In genomic region chr5:34731435-34732232, GRCh38 we compare ENCODE assay signal across 1 cellular context.
TF ChIP-seq lines count a peak whose summit lies in the region.

No MANE protein-coding gene starts in this region.

TF ChIP-seq in IMR-90, 13 proteins besides CTCF, POLR2A, EP300 and RAD21:
- TF ChIP-seq MAZ (IDR thresholded peaks at IDR 0.05; ENCODE audit: borderline replicate concordance, low read depth, low read length) (no peak), RCOR1 (IDR thresholded peaks at IDR 0.05; ENCODE audit: insufficient replicate concordance, low read length) (no peak), FOS (IDR thresholded peaks at IDR 0.05; ENCODE audit: low read depth, low read length) (no peak), CHD1 (IDR thresholded peaks at IDR 0.05; ENCODE audit: low read depth, low read length) (no peak), RFX5 (IDR thresholded peaks at IDR 0.05; ENCODE audit: low read depth, low read length) (no peak), CEBPB (IDR thresholded peaks at IDR 0.05; ENCODE audit: low read depth, low read length) (no peak), MXI1 (IDR thresholded peaks at IDR 0.05; ENCODE audit: borderline replicate concordance, low read depth, low read length) (no peak), SMC3 (IDR thresholded peaks at IDR 0.05; ENCODE audit: low read depth, low read length) (no peak), MAFK (IDR thresholded peaks at IDR 0.05; ENCODE audit: low read depth, low read length) (no peak), BHLHE40 (IDR thresholded peaks at IDR 0.05; ENCODE audit: low read depth, low read length) (no peak)
- TF ChIP-seq, protein P1, sequence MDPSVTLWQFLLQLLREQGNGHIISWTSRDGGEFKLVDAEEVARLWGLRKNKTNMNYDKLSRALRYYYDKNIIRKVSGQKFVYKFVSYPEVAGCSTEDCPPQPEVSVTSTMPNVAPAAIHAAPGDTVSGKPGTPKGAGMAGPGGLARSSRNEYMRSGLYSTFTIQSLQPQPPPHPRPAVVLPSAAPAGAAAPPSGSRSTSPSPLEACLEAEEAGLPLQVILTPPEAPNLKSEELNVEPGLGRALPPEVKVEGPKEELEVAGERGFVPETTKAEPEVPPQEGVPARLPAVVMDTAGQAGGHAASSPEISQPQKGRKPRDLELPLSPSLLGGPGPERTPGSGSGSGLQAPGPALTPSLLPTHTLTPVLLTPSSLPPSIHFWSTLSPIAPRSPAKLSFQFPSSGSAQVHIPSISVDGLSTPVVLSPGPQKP (IDR thresholded peaks at IDR 0.05; ENCODE audit: borderline replicate concordance, low read depth, low read length), result no peak
